35 cellular contexts compared by ENCODE assay signal in genomic region chr11:43974830-43975229, GRCh38. TPM values are rescaled to one million over a fixed set of nuclear protein-coding genes. Genes with fewer than 3 reads are reported as not detected.
DNase-seq lines count a peak whose midpoint lies in the region; ATAC-seq, FAIRE-seq and TF ChIP-seq lines count a peak whose summit lies in the region.
"Had no signal": no experiment of that assay in that cellular context is flagged by ENCODE, and none has a peak within 500 bp of the region (broad histone marks: within the 10 kb centered on the region; RNA-seq: fewer than 3 reads in every experiment).

No MANE protein-coding gene starts in this region.

- H3K4me2 ChIP-seq in K562 (ENCODE audit: insufficient read depth, low read length) = no peak overlapping the region
- H3K4me2 ChIP-seq: A549; BLaER1; BLaER1 treated with 17β-estradiol and CSF1 and Interleukin-3, amounts not matched to agents 10 nM and 100 nM had no signal

- no peaks in the 10 kb centered on the region for H3K79me2 ChIP-seq in K562 (ENCODE audit: control insufficient read depth, insufficient read depth, low read length)

- H3K27me3 Mint-ChIP-seq in endodermal cell (ENCODE audit: insufficient read depth) = peaks cover 18% of the 10 kb centered on the region

- H2AFZ ChIP-seq in K562 (ENCODE audit: low read depth, low read length) = no peak overlapping the region

- DNase-seq in K562 (ENCODE audit: extremely low read depth in 1 of 4, low spot score in 3 of 4) = no peak
- no peak for DNase-seq in endodermal cell
- DNase-seq in T-helper 1 cell = no peak
- DNase-seq in GDM1 (lab: John Stamatoyannopoulos, UW) = no peak
- DNase-seq: 8988T; ACHN; AML-193; BE2C; C1 segment of cervical spinal cord; Caco-2; Calu3; CD4-positive, alpha-beta memory T cell; CD4-positive, alpha-beta T cell; CD4-positive, CD25-positive, alpha-beta regulatory T cell; CD8-positive, alpha-beta memory T cell; CD8-positive, alpha-beta T cell; COR-L47; DMS 273 treated with DMSO at 0.1 percent for 48 hours; DMS153; DMS53; DMS79; DMS79 treated with DMSO at 0.1 percent for 48 hours; DND-41; EL had no signal

- no peaks in the 10 kb centered on the region for H4K20me1 ChIP-seq in K562 (replicated peaks; ENCODE audit: control insufficient read depth, insufficient read depth, low read length)
- H4K20me1 ChIP-seq: BLaER1; BLaER1 treated with 17β-estradiol and CSF1 and Interleukin-3, amounts not matched to agents 10 nM and 100 nM had no signal

- H3K9me3 Mint-ChIP-seq in endodermal cell = peaks cover 31% of the 10 kb centered on the region

- no peaks in the 10 kb centered on the region for H3K36me3 Mint-ChIP-seq in endodermal cell (ENCODE audit: low read depth)
- H3K36me3 Mint-ChIP-seq: CD4-positive, alpha-beta memory T cell; CD4-positive, CD25-positive, alpha-beta regulatory T cell; CD8-positive, alpha-beta T cell had no signal

- TF ChIP-seq POLR2A in K562 (conservative IDR thresholded peaks at IDR 0.05) = no peak

- TF ChIP-seq RAD21 in K562 (CRISPR knock-in tag; conservative IDR thresholded peaks at IDR 0.05 in 1 of 2, IDR thresholded peaks at IDR 0.05 in 1 of 2) = no peak

- H3K9me3 ChIP-seq in HEK293 (ENCODE audit: control insufficient read depth, insufficient read depth, low read depth, low read length) (no peaks in the 10 kb centered on the region), K562 (replicated peaks; ENCODE audit: control insufficient read depth, insufficient read depth, low read depth, low read length) (peaks cover 10% of the 10 kb centered on the region), endodermal cell (ENCODE audit: control insufficient read depth, low read length) (peaks cover 35% of the 10 kb centered on the region)
- H3K9me3 ChIP-seq: BE2C had no signal

- FAIRE-seq in K562 (lab: Jason Lieb, UNC) = no peak
- FAIRE-seq: A204.1, A549, D721Med had no signal

- POLR2A ChIA-PET in HEK293 (lab: Yijun Ruan, JAX) = no interaction called here
- POLR2A ChIA-PET in K562 (lab: Yijun Ruan, JAX) = interaction anchor here (0.8 kb wide), 1 partner anchor 9 kb away, joined by 4 read pairs; no protein-coding TSS in a partner anchor

- no peak overlapping the region for H3K27ac ChIP-seq in HEK293 (ENCODE audit: extremely low read depth, low read depth, low read length)
- no peak overlapping the region for H3K27ac ChIP-seq in K562 (ENCODE audit: extremely low read depth, low read depth, low read length)
- no peak overlapping the region for H3K27ac ChIP-seq in endodermal cell (ENCODE audit: low read depth, low read length)
- H3K27ac ChIP-seq: 22Rv1; A549; BLaER1; BLaER1 treated with 17β-estradiol and CSF1 and Interleukin-3, amounts not matched to agents 10 nM and 100 nM; C4-2B had no signal

- H3K9ac ChIP-seq in K562 (ENCODE audit: insufficient read depth in 1 of 2, low read depth in 2 of 2, low read length in 2 of 2) (no peak overlapping the region), endodermal cell (ENCODE audit: extremely low read depth, low read length, poor library complexity, severe bottlenecking) (no peak overlapping the region)
- H3K9ac ChIP-seq: BLaER1; BLaER1 treated with 17β-estradiol and CSF1 and Interleukin-3, amounts not matched to agents 10 nM and 100 nM had no signal

- intact Hi-C loops in K562 (cut with micrococcal nuclease) = no loop called here

- H3K4me1 ChIP-seq in HEK293 (ENCODE audit: control insufficient read depth, insufficient read depth, low read length) (no peaks in the 10 kb centered on the region), K562 (replicated peaks in 1 of 2; ENCODE audit: control insufficient read depth in 2 of 2, insufficient read depth in 2 of 2, low read length in 2 of 2) (no peaks in the 10 kb centered on the region), endodermal cell (ENCODE audit: control insufficient read depth, insufficient read depth, low read length) (no peaks in the 10 kb centered on the region)
- H3K4me1 ChIP-seq: A549, BE2C, Caco-2 had no signal

- no peak for TF ChIP-seq EP300 in K562 (IDR thresholded peaks at IDR 0.05; ENCODE audit: low read length)

- H3K4me1 Mint-ChIP-seq in endodermal cell = no peaks in the 10 kb centered on the region
- H3K4me1 Mint-ChIP-seq: B cell; CD4-positive, alpha-beta memory T cell; CD4-positive, CD25-positive, alpha-beta regulatory T cell; CD8-positive, alpha-beta memory T cell had no signal

- BruUV-seq in K562 (replicated peaks; lab: Mats Ljungman, UMichigan) = no TSS peak

- H3K4me3 ChIP-seq in HEK293 (ENCODE audit: low read depth, low read length) = no peak overlapping the region
- no peak overlapping the region for H3K4me3 ChIP-seq in K562
- peak overlapping the region; percentile 26 for H3K4me3 ChIP-seq in endodermal cell (ENCODE audit: low read length)
- H3K4me3 ChIP-seq: A549; BLaER1; BLaER1 treated with 17β-estradiol and CSF1 and Interleukin-3, amounts not matched to agents 10 nM and 100 nM had no signal

- in situ Hi-C loops in K562 (cut with MboI) = no loop called here

- 0% methylated on average over 1 of the region's 1 CpG for WGBS in K562 (ENCODE audit: insufficient coverage, low coverage, missing lambda C conversion rate)
- WGBS in endodermal cell (ENCODE audit: insufficient coverage in 1 of 2, insufficient read length in 1 of 2), 2 experiments = 57 to 73% methylated on average over 1 of the region's 1 CpG

- H3K27me3 ChIP-seq in K562 (ENCODE audit: control insufficient read depth in 2 of 2, insufficient read depth in 2 of 2, low read length in 2 of 2) (no peaks in the 10 kb centered on the region; a peak in 2 of 5 replicates), endodermal cell (ENCODE audit: control insufficient read depth, insufficient read depth, low read length, poor library complexity, severe bottlenecking) (no peaks in the 10 kb centered on the region)
- H3K27me3 ChIP-seq: BE2C; BLaER1; BLaER1 treated with 17β-estradiol and CSF1 and Interleukin-3, amounts not matched to agents 10 nM and 100 nM had no signal

- ATAC-seq in K562 = no peak
- ATAC-seq in GM21619 (IDR thresholded peaks at IDR 0.05; ENCODE audit: unreplicated experiment) = no peak
- ATAC-seq: A549; CD8-positive, alpha-beta T cell had no signal

- CTCF ChIA-PET in HEK293 (lab: Yijun Ruan, JAX) = no interaction called here
- CTCF ChIA-PET in K562 (lab: Yijun Ruan, JAX; ENCODE audit: low intra/inter-chr PET ratio) = no interaction called here

- H3K36me3 ChIP-seq in HEK293 (ENCODE audit: control insufficient read depth in 2 of 2, insufficient read depth in 1 of 2, low read length in 2 of 2) (no peaks in the 10 kb centered on the region), K562 (ENCODE audit: control insufficient read depth, insufficient read depth, low read length) (no peaks in the 10 kb centered on the region), endodermal cell (ENCODE audit: control insufficient read depth, insufficient read depth, low read length) (no peaks in the 10 kb centered on the region)
- H3K36me3 ChIP-seq: BE2C; BLaER1; BLaER1 treated with 17β-estradiol and CSF1 and Interleukin-3, amounts not matched to agents 10 nM and 100 nM had no signal

- no peak overlapping the region for H3K27ac Mint-ChIP-seq in endodermal cell
- H3K27ac Mint-ChIP-seq: B cell; CD4-positive, alpha-beta memory T cell; CD4-positive, alpha-beta T cell; CD4-positive, CD25-positive, alpha-beta regulatory T cell; CD8-positive, alpha-beta memory T cell; CD8-positive, alpha-beta T cell had no signal

- TF ChIP-seq CTCF in HEK293 (tag by site-specific recombination; IDR thresholded peaks at IDR 0.05) (no peak), K562 (IDR thresholded peaks at IDR 0.05 in 2 of 3, conservative IDR thresholded peaks at IDR 0.05 in 1 of 3; ENCODE audit: insufficient read depth in 2 of 3, low read depth in 1 of 3, low read length in 3 of 3) (no peak), endodermal cell (conservative IDR thresholded peaks at IDR 0.05) (no peak)

- no peaks in the 10 kb centered on the region for H3K9me1 ChIP-seq in K562 (ENCODE audit: control insufficient read depth, insufficient read depth, low read length)

- no peak overlapping the region for H3K4me3 Mint-ChIP-seq in endodermal cell
- H3K4me3 Mint-ChIP-seq: B cell; CD14-positive monocyte; CD4-positive, alpha-beta memory T cell; CD4-positive, alpha-beta T cell; CD4-positive, CD25-positive, alpha-beta regulatory T cell; CD8-positive, alpha-beta memory T cell; CD8-positive, alpha-beta T cell had no signal

TF ChIP-seq in HEK293, 187 proteins besides CTCF, POLR2A, EP300 and RAD21 (continues in another document):
- TF ChIP-seq ZNF707 (tag by site-specific recombination; IDR thresholded peaks at IDR 0.05) = peak; percentile 87

TF ChIP-seq in K562, 482 proteins besides CTCF, POLR2A, EP300 and RAD21:
- peak; percentile 96 for TF ChIP-seq ZNF707 (CRISPR knock-in tag; conservative IDR thresholded peaks at IDR 0.05)
- TF ChIP-seq ZBTB7A (IDR thresholded peaks at IDR 0.05; ENCODE audit: borderline replicate concordance, control insufficient read depth, low read depth, low read length) = no peak
- no peak for TF ChIP-seq SRSF1 (IDR thresholded peaks at IDR 0.05; ENCODE audit: low read depth, low read length)
- TF ChIP-seq TAL1 (IDR thresholded peaks at IDR 0.05) = no peak
- peak; percentile 67 for TF ChIP-seq TRIM28 (IDR thresholded peaks at IDR 0.05)
- no peak for TF ChIP-seq NR2C2 (CRISPR knock-in tag; IDR thresholded peaks at IDR 0.05)
- TF ChIP-seq NR2C2 (tag; IDR thresholded peaks at IDR 0.05) = no peak
TF ChIP-seq in K562: peak in this region for 2.

RNA-seq across cellular contexts. Expression of gene C11orf96, which starts 32.4 kb away (rescaled TPM):
- 0.81 and 2.9 TPM in 2 replicates for total RNA-seq in K562 (2011; cell fraction: chromatin; rRNA removed; ENCODE audit: low replicate concordance)
- 3.4 and 4.8 TPM in 2 replicates for total RNA-seq in K562 (2011; cell fraction: nucleolus; rRNA removed)
- 1.3 and 1.9 TPM in 2 replicates for total RNA-seq in K562 (2011; cell fraction: nucleoplasm; rRNA removed)
- total RNA-seq in K562 (2014; rRNA removed) (6.8 and 9.6 TPM in 2 replicates), K562 (2014; rRNA removed; fragmentation: Illumina TruSeq; extraction: Trizol) (0.26 and 0.40 TPM in 2 replicates), K562 (2015; rRNA removed; fragmentation: Illumina TruSeq; extraction: Trizol) (0.83 and 0.90 TPM in 2 replicates), K562 (2021) (7.7 and 8.5 TPM in 2 replicates), endodermal cell (under 1 TPM in 1 of 2 donors, not detected in 1; 0.62 TPM)
- polyA plus RNA-seq in K562 (2011; rRNA removed) (1.2 and 2.0 TPM in 2 replicates), K562 (2014; fragmentation: Illumina TruSeq; extraction: Trizol) (0.16 and 0.73 TPM in 2 replicates), K562 (2014; fragmentation: Nextera tagmentation; extraction: Ambion mirVana) (under 1 TPM; 0.08 to 0.14 TPM), K562 (2014; rRNA removed) (6.6 and 10.8 TPM in 2 replicates)
- 1.9 and 9.3 TPM in 2 replicates for polyA plus RNA-seq in K562 (2011; cell fraction: cytosol; rRNA removed)
- polyA plus RNA-seq in K562 (2011; cell fraction: nucleus; rRNA removed) = 2.0 and 4.6 TPM in 2 replicates
- polyA plus RNA-seq in K562 (2012) = 5.5 and 6.8 TPM in 2 replicates
- polyA minus RNA-seq in K562 (2011; rRNA and poly(A)+ RNA removed) = 0.18 and 0.25 TPM in 2 replicates
- polyA minus RNA-seq in K562 (2011; cell fraction: cytosol; rRNA and poly(A)+ RNA removed) = 2.0 and 2.1 TPM in 2 replicates
- 1.3 and 1.6 TPM in 2 replicates for polyA minus RNA-seq in K562 (2011; cell fraction: nucleus; rRNA and poly(A)+ RNA removed)
- polyA plus RNA-seq in endodermal cell (2013, experiment 1 of 2) = 5.8 TPM
- polyA plus RNA-seq in endodermal cell (2013, experiment 2 of 2) = 4.9 TPM
- total RNA-seq: Caco-2; CD4-positive, alpha-beta T cell had no signal
- polyA plus RNA-seq: CD14-positive monocyte; CD4-positive, alpha-beta memory T cell; CD4-positive, CD25-positive, alpha-beta regulatory T cell; CD8-positive, alpha-beta memory T cell had no signal

Comparison
In these comparisons a context has a peak if more than half of its experiments do, and no peak if none do; other contexts are left out.
1. Of the 44 proteins assayed by ChIP-seq in both K562 and HEK293: peak only in K562: TRIM28; only in HEK293: none; in both: ZNF707; in neither: 42.